ENCODE assay signal across 20 cellular contexts in genomic region chr12:62943779-62944395, GRCh38.
"Had no signal": no experiment of that assay in that cellular context is flagged by ENCODE, and none has a peak within 500 bp of the region (broad histone marks: within the 10 kb centered on the region; RNA-seq: fewer than 3 reads in every experiment).

No MANE protein-coding gene starts in this region.

- FAIRE-seq: keratinocyte had no signal

- H3K27me3 ChIP-seq: esophagus muscularis mucosa, stomach, transverse colon had no signal

- H3K9me3 ChIP-seq: sigmoid colon, stomach, thoracic aorta, transverse colon had no signal

- H3K4me3 Mint-ChIP-seq: immature natural killer cell; natural killer cell treated with Interleukin-12 subunit alpha and Interleukin-12 subunit beta and Interleukin-15 and Interleukin-18, amount 100 ng/mL, for 72 hours had no signal

- H3K4me1 ChIP-seq: esophagus muscularis mucosa, sigmoid colon, stomach, transverse colon had no signal

- H3K36me3 ChIP-seq: esophagus muscularis mucosa, sigmoid colon, stomach, thoracic aorta, transverse colon had no signal

- H3K27ac ChIP-seq: epithelial cell of prostate, esophagus muscularis mucosa, sigmoid colon, skin epidermis, stomach, thoracic aorta, transverse colon had no signal

- H3K27ac Mint-ChIP-seq: immature natural killer cell; natural killer cell treated with Interleukin-12 subunit alpha and Interleukin-12 subunit beta and Interleukin-15 and Interleukin-18, amount 100 ng/mL, for 72 hours had no signal

- H3K9me3 Mint-ChIP-seq: natural killer cell treated with Interleukin-12 subunit alpha and Interleukin-12 subunit beta and Interleukin-15 and Interleukin-18, amount 100 ng/mL, for 72 hours had no signal

- ATAC-seq: left colon; left ventricle myocardium superior; natural killer cell treated with Interleukin-12 subunit alpha and Interleukin-12 subunit beta and Interleukin-15 and Interleukin-18, amount 100 ng/mL, for 72 hours had no signal

- DNase-seq: effector memory CD4-positive, alpha-beta T cell; immature natural killer cell; left colon; left ventricle myocardium superior; mesenchymal stem cell; midbrain; posterior cingulate gyrus; sigmoid colon; stimulated activated CD4-positive, alpha-beta T cell treated with anti-CD3 and anti-CD28 coated beads, Interleukin-12 subunit alpha, Interleukin-12 subunit beta, amount 100 ng/mL, for 4 hours; stimulated activated naive CD4-positive, alpha-beta T cell; stomach; substantia nigra; transverse colon had no signal

- H3K36me3 Mint-ChIP-seq: immature natural killer cell; natural killer cell treated with Interleukin-12 subunit alpha and Interleukin-12 subunit beta and Interleukin-15 and Interleukin-18, amount 100 ng/mL, for 72 hours had no signal

- H3K4me1 Mint-ChIP-seq: immature natural killer cell had no signal

- H3K4me3 ChIP-seq: esophagus muscularis mucosa, lung, sigmoid colon, skin epidermis, stomach, thoracic aorta, transverse colon had no signal
